20 cellular contexts compared by ENCODE assay signal in the genomic region with DNA sequence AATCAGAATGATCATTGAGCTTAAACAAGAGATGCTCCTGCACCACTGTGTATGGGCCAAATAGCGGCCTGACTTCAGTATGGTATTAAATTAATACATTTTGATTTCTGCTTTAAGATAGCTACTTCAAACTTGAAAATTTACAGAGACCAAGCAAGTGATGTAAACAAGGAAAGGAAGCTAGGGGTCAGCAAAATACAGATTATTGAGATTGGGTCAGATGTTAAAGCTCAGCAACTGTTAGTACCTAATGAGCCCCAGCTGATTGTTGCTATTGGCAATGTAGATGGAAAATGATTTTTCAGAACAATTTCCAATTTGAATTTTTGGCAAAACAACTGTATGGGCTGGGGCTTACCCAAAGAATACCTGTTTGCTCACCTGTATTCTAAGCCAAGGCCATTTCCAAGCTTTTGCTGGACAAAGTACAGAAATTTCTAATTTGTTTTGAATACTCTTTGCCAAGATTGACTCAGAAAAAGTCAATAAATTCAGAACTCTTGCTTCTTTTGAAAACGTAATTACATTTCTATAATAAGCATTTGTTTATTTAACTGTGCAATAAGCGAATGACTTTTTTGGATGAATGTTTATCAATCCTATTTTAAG.
"Had no signal": no experiment of that assay in that cellular context is flagged by ENCODE, and none has a peak within 500 bp of the region (broad histone marks: within the 10 kb centered on the region; RNA-seq: fewer than 3 reads in every experiment).

No MANE protein-coding gene starts in this region.

- FAIRE-seq: endothelial cell of umbilical vein, small intestine, urothelium cell line had no signal

- H3K9me3 ChIP-seq: heart left ventricle, lower lobe of right lung, prostate gland, thyroid gland had no signal

- ATAC-seq: foreskin keratinocyte; heart left ventricle; lower lobe of right lung; natural killer cell treated with Interleukin-12 subunit alpha and Interleukin-12 subunit beta and Interleukin-15 and Interleukin-18, amount 100 ng/mL, for 72 hours had no signal

- DNase-seq: effector CD4-positive, alpha-beta T cell; endodermal cell; erythroblast; foreskin keratinocyte; heart left ventricle; hippocampal formation; lower lobe of right lung; occipital lobe; retina; small intestine; stimulated activated CD4-positive, alpha-beta T cell treated with anti-CD3 and anti-CD28 coated beads, Interleukin-12 subunit alpha, Interleukin-12 subunit beta, amount 100 ng/mL, for 4 hours; stimulated activated naive CD4-positive, alpha-beta T cell treated with Interleukin-2 at 50 U/mL for 16 hours; thyroid gland had no signal

- H3K36me3 ChIP-seq: heart left ventricle, lower lobe of right lung, neural progenitor cell, prostate gland, thyroid gland had no signal

- H3K27ac ChIP-seq: coronary artery, foreskin keratinocyte, heart left ventricle, lower lobe of right lung, neural progenitor cell, parathyroid adenoma, thyroid gland had no signal

- H3K27me3 ChIP-seq: heart left ventricle, neural progenitor cell, thyroid gland had no signal

- H3K4me3 ChIP-seq: coronary artery, heart left ventricle, lower lobe of right lung, neural progenitor cell, prostate gland, thyroid gland had no signal

- H3K4me1 ChIP-seq: foreskin keratinocyte, heart left ventricle, lower lobe of right lung, neural progenitor cell, parathyroid adenoma, prostate gland, thyroid gland had no signal
